11 cellular contexts compared by ENCODE assay signal in the genomic region with DNA sequence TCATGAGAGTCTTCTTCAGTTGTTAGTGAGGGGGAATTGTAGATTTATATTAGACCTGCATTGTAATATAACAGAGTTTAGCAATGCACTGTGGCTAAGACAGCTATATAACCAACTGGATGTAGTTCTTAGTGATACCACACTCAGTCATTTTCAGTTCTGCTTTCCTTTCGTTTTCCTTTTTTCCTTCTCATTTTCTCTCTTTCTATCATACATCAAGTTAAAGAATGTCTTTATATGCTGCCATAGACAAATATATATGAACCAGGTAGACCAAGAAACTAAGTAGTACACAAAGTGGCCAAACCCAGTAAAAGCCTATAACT. TPM values are rescaled to one million over a fixed set of nuclear protein-coding genes. Genes with fewer than 3 reads are reported as not detected.
DNase-seq lines count a peak whose midpoint lies in the region; ATAC-seq, FAIRE-seq and TF ChIP-seq lines count a peak whose summit lies in the region.
"Had no signal": no experiment of that assay in that cellular context is flagged by ENCODE, and none has a peak within 500 bp of the region (broad histone marks: within the 10 kb centered on the region; RNA-seq: fewer than 3 reads in every experiment).

No MANE protein-coding gene starts in this region.

- no peaks in the 10 kb centered on the region for H4K20me1 ChIP-seq in GM12878 (ENCODE audit: control insufficient read depth, insufficient read depth)

- DNase-seq in GM12878 (ENCODE audit: low read depth, low spot score) (no peak), KBM-7 (no peak), SHP77 (lab: John Stamatoyannopoulos, UW) (no peak), AG20443 (ENCODE audit: low spot score) (no peak), SKM-1 treated with dmso at 0.1 percent for 144 hours (lab: John Stamatoyannopoulos, UW; ENCODE audit: unreplicated experiment) (no peak)
- DNase-seq: caudate nucleus, hippocampal formation, posterior cingulate gyrus had no signal

- POLR2A ChIA-PET in GM12878 (lab: Charles Lee), result interaction anchor here (1.8 kb wide), 1 partner anchor 41 kb away, joined by 3 read pairs; no protein-coding TSS in a partner anchor

- no peak for TF ChIP-seq EP300 in GM12878 (IDR thresholded peaks at IDR 0.05; ENCODE audit: borderline replicate concordance in 1 of 2, control insufficient read depth in 1 of 2, low read depth in 2 of 2, low read length in 2 of 2)

- no peak overlapping the region for H3K9ac ChIP-seq in GM12878 (ENCODE audit: control insufficient read depth, insufficient read depth, low read length)

- in situ Hi-C loops in GM12878 (cut with MboI), result no loop called here
- in situ Hi-C loops in KBM-7 (cut with MboI; ENCODE audit: low pct_unique_long_range_greater_than_20kb, low sequenced_read_pairs), result no loop called here

- TF ChIP-seq CTCF in GM12878 (IDR thresholded peaks at IDR 0.05 in 2 of 3, conservative IDR thresholded peaks at IDR 0.05 in 1 of 3; ENCODE audit: control insufficient read depth in 2 of 3, extremely low read depth in 1 of 3, insufficient read depth in 1 of 3, low read depth in 3 of 3, low read length in 3 of 3), result no peak

- no TSS peak for BruUV-seq in GM12878 (replicated peaks; lab: Mats Ljungman, UMichigan)

- WGBS in GM12878 (ENCODE audit: insufficient coverage, insufficient replicate concordance, low lambda C conversion rate, missing lambda C conversion rate), result 0% methylated on average over 1 of the region's 1 CpG

- peaks cover 47% of the 10 kb centered on the region for H3K4me1 ChIP-seq in GM12878 (ENCODE audit: control insufficient read depth, insufficient read depth, low read length)

- H3K27ac ChIP-seq in GM12878 (ENCODE audit: control insufficient read depth, insufficient read depth), result 0 out of 2 replicates have a peak overlapping the region, but pooled peaks have one; percentile 1

- no peaks in the 10 kb centered on the region for H3K27me3 ChIP-seq in GM12878 (replicated peaks in 1 of 2; ENCODE audit: control insufficient read depth in 2 of 2, insufficient read depth in 2 of 2, low read length in 1 of 2)

- peak overlapping the region; percentile 43 for H3K4me2 ChIP-seq in GM12878 (ENCODE audit: control insufficient read depth, insufficient read depth)

- no peak for TF ChIP-seq POLR2A in GM12878 (IDR thresholded peaks at IDR 0.05; ENCODE audit: low read depth, low read length)

- H3K9me3 ChIP-seq in GM12878 (replicated peaks; ENCODE audit: control insufficient read depth, insufficient read depth, low read length), result no peaks in the 10 kb centered on the region

- H3K36me3 ChIP-seq in GM12878 (ENCODE audit: control insufficient read depth in 2 of 2, insufficient read depth in 2 of 2, low read length in 1 of 2), result peaks cover 0 to 24% of the 10 kb centered on the region in 2 experiments; a peak in 1 of 4 replicates

- ATAC-seq in GM18498 (IDR thresholded peaks at IDR 0.05; ENCODE audit: unreplicated experiment) (peak; percentile 44), GM21423 (IDR thresholded peaks at IDR 0.05; ENCODE audit: unreplicated experiment) (peak; percentile 38), HG03442 (IDR thresholded peaks at IDR 0.05; ENCODE audit: unreplicated experiment) (peak; percentile 29), GM12878 (peak; percentile 73)

- 0 out of 2 replicates have a peak overlapping the region, but pooled peaks have one; percentile 29 for H3K4me3 ChIP-seq in GM12878

- H2AFZ ChIP-seq in GM12878 (ENCODE audit: control insufficient read depth, low read depth, low read length), result no peak overlapping the region

- SMC1A ChIA-PET in GM12878 (lab: Charles Lee; ENCODE audit: uncharacterized antibody, unreplicated experiment), result interaction anchor here (0.8 to 3.2 kb wide), 5 partner anchors 9 to 47 kb away, joined by 3 to 12 read pairs (median 5); no protein-coding TSS in a partner anchor

- no peak for TF ChIP-seq RAD21 in GM12878 (IDR thresholded peaks at IDR 0.05; ENCODE audit: insufficient read depth, low read depth, low read length)

- no peak for FAIRE-seq in GM12878 (lab: Jason Lieb, UNC)

- intact Hi-C loops in GM12878 (cut with micrococcal nuclease; ENCODE audit: unreplicated experiment), result no loop called here

- RAD21 ChIA-PET in GM12878 (lab: Charles Lee; ENCODE audit: unreplicated experiment), result interaction anchor here (1.3 to 2.3 kb wide), 2 partner anchors 9 to 34 kb away, joined by 4 to 8 read pairs; no protein-coding TSS in a partner anchor

- H3K79me2 ChIP-seq in GM12878 (ENCODE audit: control insufficient read depth, insufficient read depth, low read length), result peaks cover 45% of the 10 kb centered on the region

- CTCF ChIA-PET in GM12878 (lab: Yijun Ruan, JAX), result no interaction called here

TF ChIP-seq in GM12878, 131 proteins besides CTCF, POLR2A, EP300 and RAD21 (continues in another document):
- TF ChIP-seq SP1 (IDR thresholded peaks at IDR 0.05; ENCODE audit: low read depth, low read length), result no peak
- TF ChIP-seq IKZF2 (IDR thresholded peaks at IDR 0.05), result peak in 1 of 2 experiments; percentile 21; a peak in 2 of 4 replicates
- TF ChIP-seq ZSCAN29 (IDR thresholded peaks at IDR 0.05), result no peak
- TF ChIP-seq MTA3 (IDR thresholded peaks at IDR 0.05; ENCODE audit: borderline replicate concordance, low read length), result no peak
- peak; percentile 78 for TF ChIP-seq SPI1 (IDR thresholded peaks at IDR 0.05; ENCODE audit: borderline replicate concordance, insufficient read depth, low read depth, low read length)
- TF ChIP-seq, protein P1, sequence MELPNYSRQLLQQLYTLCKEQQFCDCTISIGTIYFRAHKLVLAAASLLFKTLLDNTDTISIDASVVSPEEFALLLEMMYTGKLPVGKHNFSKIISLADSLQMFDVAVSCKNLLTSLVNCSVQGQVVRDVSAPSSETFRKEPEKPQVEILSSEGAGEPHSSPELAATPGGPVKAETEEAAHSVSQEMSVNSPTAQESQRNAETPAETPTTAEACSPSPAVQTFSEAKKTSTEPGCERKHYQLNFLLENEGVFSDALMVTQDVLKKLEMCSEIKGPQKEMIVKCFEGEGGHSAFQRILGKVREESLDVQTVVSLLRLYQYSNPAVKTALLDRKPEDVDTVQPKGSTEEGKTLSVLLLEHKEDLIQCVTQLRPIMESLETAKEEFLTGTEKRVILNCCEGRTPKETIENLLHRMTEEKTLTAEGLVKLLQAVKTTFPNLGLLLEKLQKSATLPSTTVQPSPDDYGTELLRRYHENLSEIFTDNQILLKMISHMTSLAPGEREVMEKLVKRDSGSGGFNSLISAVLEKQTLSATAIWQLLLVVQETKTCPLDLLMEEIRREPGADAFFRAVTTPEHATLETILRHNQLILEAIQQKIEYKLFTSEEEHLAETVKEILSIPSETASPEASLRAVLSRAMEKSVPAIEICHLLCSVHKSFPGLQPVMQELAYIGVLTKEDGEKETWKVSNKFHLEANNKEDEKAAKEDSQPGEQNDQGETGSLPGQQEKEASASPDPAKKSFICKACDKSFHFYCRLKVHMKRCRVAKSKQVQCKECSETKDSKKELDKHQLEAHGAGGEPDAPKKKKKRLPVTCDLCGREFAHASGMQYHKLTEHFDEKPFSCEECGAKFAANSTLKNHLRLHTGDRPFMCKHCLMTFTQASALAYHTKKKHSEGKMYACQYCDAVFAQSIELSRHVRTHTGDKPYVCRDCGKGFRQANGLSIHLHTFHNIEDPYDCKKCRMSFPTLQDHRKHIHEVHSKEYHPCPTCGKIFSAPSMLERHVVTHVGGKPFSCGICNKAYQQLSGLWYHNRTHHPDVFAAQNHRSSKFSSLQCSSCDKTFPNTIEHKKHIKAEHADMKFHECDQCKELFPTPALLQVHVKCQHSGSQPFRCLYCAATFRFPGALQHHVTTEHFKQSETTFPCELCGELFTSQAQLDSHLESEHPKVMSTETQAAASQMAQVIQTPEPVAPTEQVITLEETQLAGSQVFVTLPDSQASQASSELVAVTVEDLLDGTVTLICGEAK (IDR thresholded peaks at IDR 0.05; ENCODE audit: borderline replicate concordance), result no peak
- no peak for TF ChIP-seq SIN3A (IDR thresholded peaks at IDR 0.05; ENCODE audit: low read depth, low read length)
- TF ChIP-seq ETV6 (conservative IDR thresholded peaks at IDR 0.05 in 1 of 2, IDR thresholded peaks at IDR 0.05 in 1 of 2; ENCODE audit: borderline replicate concordance in 1 of 2, low read depth in 1 of 2), result peak in 1 of 2 experiments; percentile 34; a peak in 1 of 4 replicates
- TF ChIP-seq JUNB (IDR thresholded peaks at IDR 0.05), result no peak
- no peak for TF ChIP-seq CBFB (IDR thresholded peaks at IDR 0.05; ENCODE audit: low read depth)
- no peak for TF ChIP-seq CBX3 (IDR thresholded peaks at IDR 0.05; ENCODE audit: borderline replicate concordance, low read depth)
- TF ChIP-seq ZNF384 (IDR thresholded peaks at IDR 0.05; ENCODE audit: borderline replicate concordance, low read depth, low read length), result no peak
- TF ChIP-seq ESRRA (IDR thresholded peaks at IDR 0.05; ENCODE audit: low read length), result no peak
- no peak for TF ChIP-seq STAT3 (IDR thresholded peaks at IDR 0.05; ENCODE audit: low read depth, low read length)
- no peak for TF ChIP-seq TBL1XR1 (IDR thresholded peaks at IDR 0.05; ENCODE audit: low read depth, low read length)

RNA-seq across cellular contexts. Expression of a gene that starts 43.7 kb away (rescaled TPM):
- 305 and 306 TPM in 2 replicates for total RNA-seq in GM12878 (2013; cell fraction: nucleolus; rRNA removed)
- total RNA-seq in GM12878 (2014; rRNA removed), result 66.0 and 81.6 TPM in 2 replicates
- total RNA-seq in GM12878 (2014; rRNA removed; fragmentation: Illumina TruSeq; extraction: Trizol), result 69.6 and 72.0 TPM in 2 replicates
- total RNA-seq in GM12878 (2021), result 74.6 and 87.2 TPM in 2 replicates
- polyA plus RNA-seq in GM12878 (2011; ENCODE audit: low read depth), result 149 TPM
- 118 and 208 TPM in 2 replicates for polyA plus RNA-seq in GM12878 (2011; rRNA removed)
- polyA plus RNA-seq in GM12878 (2011; cell fraction: cytosol; rRNA removed), result 41.5 and 54.0 TPM in 2 replicates
- polyA plus RNA-seq in GM12878 (2011; cell fraction: nucleus; rRNA removed), result 65.1 and 67.6 TPM in 2 replicates
- polyA plus RNA-seq in GM12878 (2012), result 86.3 and 96.9 TPM in 2 replicates
- polyA plus RNA-seq in GM12878 (2014; fragmentation: Illumina TruSeq; extraction: Trizol), result 77.3 and 105 TPM in 2 replicates
- 10 to 100 TPM; 22.9 to 61.6 TPM for polyA plus RNA-seq in GM12878 (2014; fragmentation: Nextera tagmentation; extraction: Ambion mirVana)
- 68.0 and 84.8 TPM in 2 replicates for polyA plus RNA-seq in GM12878 (2014; rRNA removed)
- polyA plus RNA-seq in GM12878 (2016; fragmentation: Nextera tagmentation; extraction: Ambion mirVana), result 100 to 1,000 TPM; 168 to 175 TPM
- 47.6 and 61.7 TPM in 2 replicates for polyA minus RNA-seq in GM12878 (2011; rRNA and poly(A)+ RNA removed)
- polyA minus RNA-seq in GM12878 (2011; cell fraction: cytosol; rRNA and poly(A)+ RNA removed), result 20.1 and 26.3 TPM in 2 replicates
- 41.5 and 58.6 TPM in 2 replicates for polyA minus RNA-seq in GM12878 (2011; cell fraction: nucleus; rRNA and poly(A)+ RNA removed)
